In the genomic region with DNA sequence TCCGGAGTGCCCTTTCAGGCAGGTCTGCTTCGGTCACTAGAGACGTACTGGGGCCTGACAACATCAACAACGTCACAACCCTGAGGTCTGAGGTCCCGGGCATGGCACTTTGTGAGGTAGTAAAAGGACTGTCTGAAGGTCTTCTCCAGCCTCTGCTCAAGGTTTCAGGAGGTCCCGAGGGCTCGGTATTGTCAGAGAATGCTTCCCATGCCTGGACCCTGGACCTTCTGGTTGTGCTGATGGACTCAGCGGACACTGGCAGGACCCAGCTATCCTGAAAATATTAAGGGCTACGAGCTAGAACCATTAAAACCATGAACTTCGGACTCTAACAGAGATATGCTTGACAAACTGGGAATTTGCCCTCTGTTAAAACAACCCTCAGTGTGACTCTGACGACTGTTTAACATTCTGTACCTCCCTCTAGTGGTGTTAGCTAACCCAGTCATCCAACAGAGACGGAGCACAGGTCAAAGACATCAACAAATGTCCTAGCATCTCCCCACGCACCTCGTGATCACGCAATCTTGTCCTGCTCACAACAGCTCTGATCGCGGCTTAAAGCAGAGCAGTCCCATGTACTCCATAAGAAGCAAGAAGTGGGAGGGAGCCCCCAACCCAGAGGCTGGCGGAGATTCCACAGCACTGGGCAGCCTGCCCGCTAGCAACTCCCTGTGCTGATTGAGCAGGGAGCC, we compare ENCODE assay signal across 12 cellular contexts.
DNase-seq lines count a peak whose midpoint lies in the region; ATAC-seq and TF ChIP-seq lines count a peak whose summit lies in the region.
"Had no signal": no experiment of that assay in that cellular context is flagged by ENCODE, and none has a peak within 500 bp of the region (broad histone marks: within the 10 kb centered on the region; RNA-seq: fewer than 3 reads in every experiment).

No MANE protein-coding gene starts in this region.

- TF ChIP-seq CTCF in MCF 10A (IDR thresholded peaks at IDR 0.05; ENCODE audit: unreplicated experiment) (peak; percentile 11), mammary epithelial cell (conservative IDR thresholded peaks at IDR 0.05 in 1 of 2, IDR thresholded peaks at IDR 0.05 in 1 of 2; ENCODE audit: extremely low read depth in 1 of 2, insufficient read depth in 1 of 2, low read depth in 1 of 2, low read length in 2 of 2) (peak in 1 of 2 donors; percentile 20), VCaP (conservative IDR thresholded peaks at IDR 0.05) (peak; percentile 60), foreskin keratinocyte (conservative IDR thresholded peaks at IDR 0.05) (peak; percentile 41)

- BruUV-seq in MCF 10A (replicated peaks; lab: Mats Ljungman, UMichigan) (no TSS peak), mammary epithelial cell (replicated peaks; lab: Mats Ljungman, UMichigan) (no TSS peak)

- H3K9ac ChIP-seq in mammary epithelial cell (ENCODE audit: insufficient read depth, low read length): no peak overlapping the region
- H3K9ac ChIP-seq: BLaER1 had no signal

- H3K27ac ChIP-seq in mammary epithelial cell (ENCODE audit: insufficient read depth, low read depth, low read length) (no peak overlapping the region), VCaP (no peak overlapping the region), foreskin keratinocyte (no peak overlapping the region)
- H3K27ac ChIP-seq: BLaER1, SK-N-MC had no signal

- H3K4me2 ChIP-seq in mammary epithelial cell (ENCODE audit: insufficient read depth, low read depth, low read length): no peak overlapping the region
- H3K4me2 ChIP-seq: BLaER1 had no signal

- no peak overlapping the region for H3K4me3 Mint-ChIP-seq in MCF 10A (ENCODE audit: unreplicated experiment)

- intact Hi-C loops in MCF 10A (cut with micrococcal nuclease): no loop called here
- intact Hi-C loops in mammary epithelial cell (cut with micrococcal nuclease): loop anchor here (5.0 kb wide), 1 partner anchor 70 kb away; no protein-coding TSS in a partner anchor

- H4K20me1 ChIP-seq in mammary epithelial cell (ENCODE audit: insufficient read depth, low read length): no peaks in the 10 kb centered on the region
- H4K20me1 ChIP-seq: BLaER1 had no signal

- no peak overlapping the region for H2AFZ ChIP-seq in mammary epithelial cell (ENCODE audit: low read depth, low read length)

- CTCF ChIA-PET in MCF 10A (lab: Yijun Ruan, JAX): interaction anchor here (0.6 to 1.3 kb wide), 3 partner anchors 14 to 103 kb away, joined by 3 to 6 read pairs (median 3); a partner anchor contains a TSS
- CTCF ChIA-PET in mammary epithelial cell (lab: Charles Lee; ENCODE audit: low non-redundant PET): interaction anchor here (0.6 kb wide), 1 partner anchor 81 kb away, joined by 3 read pairs; no protein-coding TSS in a partner anchor

- dilution Hi-C loops in mammary epithelial cell (cut with HindIII; ENCODE audit: low sequenced_read_pairs): no loop called here

- H3K4me1 ChIP-seq in mammary epithelial cell (ENCODE audit: insufficient read depth, low read length) (no peaks in the 10 kb centered on the region), foreskin keratinocyte (no peaks in the 10 kb centered on the region)
- H3K4me1 ChIP-seq: BLaER1 had no signal

- DNase-seq in MCF 10A (ENCODE audit: unreplicated experiment): peak; percentile 3
- DNase-seq in mammary epithelial cell: no peak
- DNase-seq in foreskin keratinocyte: no peak
- DNase-seq in renal cortical epithelial cell (ENCODE audit: low read depth): peak; percentile 32
- DNase-seq in NCI-H187 (lab: John Stamatoyannopoulos, UW): no peak
- DNase-seq in GF-D8 (lab: John Stamatoyannopoulos, UW): no peak
- DNase-seq in cortex of kidney (lab: John Stamatoyannopoulos, UW): no peak
- DNase-seq: aorta; stimulated activated naive CD8-positive, alpha-beta T cell treated with anti-CD3 and anti-CD28 coated beads, Interleukin-15, Interleukin-2, amounts not matched to agents 100 U/mL and 50 U/mL, for 24 hours had no signal

- 90% methylated on average over 12 of the region's 19 CpGs for WGBS in mammary epithelial cell (ENCODE audit: low coverage, missing lambda C conversion rate)

- H3K4me3 ChIP-seq in mammary epithelial cell (replicated peaks in 1 of 3; ENCODE audit: insufficient read depth in 1 of 3, low read depth in 2 of 3, low read length in 3 of 3): no peak overlapping the region
- H3K4me3 ChIP-seq: BLaER1, SK-N-MC had no signal

- in situ Hi-C loops in mammary epithelial cell (cut with MboI; ENCODE audit: low sequenced_read_pairs in 2 of 2): no loop called here

- no peak for ATAC-seq in foreskin keratinocyte
- ATAC-seq: stimulated activated naive CD8-positive, alpha-beta T cell treated with anti-CD3 and anti-CD28 coated beads, Interleukin-15, Interleukin-2, amounts not matched to agents 100 U/mL and 50 U/mL, for 24 hours had no signal

- H3K9me3 Mint-ChIP-seq in MCF 10A (ENCODE audit: unreplicated experiment): no peaks in the 10 kb centered on the region

- H3K36me3 Mint-ChIP-seq in MCF 10A (ENCODE audit: insufficient read depth, unreplicated experiment): peaks cover 47% of the 10 kb centered on the region

- H3K4me1 Mint-ChIP-seq in MCF 10A (ENCODE audit: insufficient read depth, unreplicated experiment): no peaks in the 10 kb centered on the region

- H3K9me3 ChIP-seq in mammary epithelial cell (replicated peaks; ENCODE audit: insufficient read depth, low read length): no peaks in the 10 kb centered on the region

- no peaks in the 10 kb centered on the region for H3K27me3 Mint-ChIP-seq in MCF 10A (ENCODE audit: insufficient read depth, unreplicated experiment)

- POLR2A ChIA-PET in MCF 10A (lab: Yijun Ruan, JAX): no interaction called here

- H3K27ac Mint-ChIP-seq in MCF 10A (ENCODE audit: low read depth, unreplicated experiment): no peak overlapping the region

- no peaks in the 10 kb centered on the region for H3K79me2 ChIP-seq in mammary epithelial cell (ENCODE audit: insufficient read depth, low read length)

- H3K36me3 ChIP-seq in mammary epithelial cell (ENCODE audit: insufficient read depth, low read length): peaks cover 16% of the 10 kb centered on the region

- H3K27me3 ChIP-seq in mammary epithelial cell (ENCODE audit: insufficient read depth, low read length) (no peaks in the 10 kb centered on the region), foreskin keratinocyte (no peaks in the 10 kb centered on the region)
- H3K27me3 ChIP-seq: BLaER1 had no signal

Comparison
In these comparisons a context has a peak if more than half of its experiments do, and no peak if none do; other contexts are left out.
1. DNase-seq: peak in MCF 10A (single experiment) and renal cortical epithelial cell (single experiment); none in mammary epithelial cell (single experiment), foreskin keratinocyte (0 of 2), NCI-H187 (0 of 2), GF-D8 (single experiment) and cortex of kidney (single experiment).